ENCODE assay signal across 2 cellular contexts in the genomic region with DNA sequence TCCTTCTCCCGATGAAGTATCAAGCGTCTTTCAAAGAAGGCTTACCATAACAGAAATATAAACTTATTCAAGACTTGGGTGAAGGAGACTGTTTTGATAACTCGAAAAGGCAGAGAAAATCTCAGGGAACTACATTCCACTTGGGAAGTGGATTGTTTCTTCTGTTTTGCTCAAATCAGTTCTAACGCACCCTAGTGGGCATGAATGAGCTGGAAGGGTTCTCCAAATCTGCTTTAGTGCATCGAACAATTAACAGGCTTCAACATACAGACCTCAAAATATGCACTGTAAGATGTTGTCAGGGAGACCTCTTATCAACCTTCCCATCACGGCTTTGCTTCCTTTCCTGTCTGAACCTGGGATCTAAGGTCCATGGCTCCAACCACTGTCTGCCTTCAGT.
TF ChIP-seq lines count a peak whose summit lies in the region.

No MANE protein-coding gene starts in this region.

TF ChIP-seq in IMR-90, 13 proteins besides CTCF, POLR2A, EP300 and RAD21:
- TF ChIP-seq CEBPB (IDR thresholded peaks at IDR 0.05; ENCODE audit: low read depth, low read length), result no peak
- TF ChIP-seq BHLHE40 (IDR thresholded peaks at IDR 0.05; ENCODE audit: low read depth, low read length), result no peak

TF ChIP-seq in GM12878, 131 proteins besides CTCF, POLR2A, EP300 and RAD21:
- no peak for TF ChIP-seq YBX1 (IDR thresholded peaks at IDR 0.05)
- TF ChIP-seq RELB (IDR thresholded peaks at IDR 0.05; ENCODE audit: low read depth), result no peak
- TF ChIP-seq CBX3 (IDR thresholded peaks at IDR 0.05; ENCODE audit: borderline replicate concordance, low read depth), result no peak
- no peak for TF ChIP-seq REST (IDR thresholded peaks at IDR 0.05; ENCODE audit: low read depth, low read length)
- no peak for TF ChIP-seq NFYA (IDR thresholded peaks at IDR 0.05; ENCODE audit: borderline replicate concordance, low read depth, low read length)
- no peak for TF ChIP-seq SUPT20H (IDR thresholded peaks at IDR 0.05; ENCODE audit: borderline replicate concordance, control insufficient read depth, low read depth, low read length)
- TF ChIP-seq MYB (IDR thresholded peaks at IDR 0.05; ENCODE audit: borderline replicate concordance, low read depth, low read length), result no peak
- no peak for TF ChIP-seq MTA3 (IDR thresholded peaks at IDR 0.05; ENCODE audit: borderline replicate concordance, low read length)
- TF ChIP-seq, protein P1, sequence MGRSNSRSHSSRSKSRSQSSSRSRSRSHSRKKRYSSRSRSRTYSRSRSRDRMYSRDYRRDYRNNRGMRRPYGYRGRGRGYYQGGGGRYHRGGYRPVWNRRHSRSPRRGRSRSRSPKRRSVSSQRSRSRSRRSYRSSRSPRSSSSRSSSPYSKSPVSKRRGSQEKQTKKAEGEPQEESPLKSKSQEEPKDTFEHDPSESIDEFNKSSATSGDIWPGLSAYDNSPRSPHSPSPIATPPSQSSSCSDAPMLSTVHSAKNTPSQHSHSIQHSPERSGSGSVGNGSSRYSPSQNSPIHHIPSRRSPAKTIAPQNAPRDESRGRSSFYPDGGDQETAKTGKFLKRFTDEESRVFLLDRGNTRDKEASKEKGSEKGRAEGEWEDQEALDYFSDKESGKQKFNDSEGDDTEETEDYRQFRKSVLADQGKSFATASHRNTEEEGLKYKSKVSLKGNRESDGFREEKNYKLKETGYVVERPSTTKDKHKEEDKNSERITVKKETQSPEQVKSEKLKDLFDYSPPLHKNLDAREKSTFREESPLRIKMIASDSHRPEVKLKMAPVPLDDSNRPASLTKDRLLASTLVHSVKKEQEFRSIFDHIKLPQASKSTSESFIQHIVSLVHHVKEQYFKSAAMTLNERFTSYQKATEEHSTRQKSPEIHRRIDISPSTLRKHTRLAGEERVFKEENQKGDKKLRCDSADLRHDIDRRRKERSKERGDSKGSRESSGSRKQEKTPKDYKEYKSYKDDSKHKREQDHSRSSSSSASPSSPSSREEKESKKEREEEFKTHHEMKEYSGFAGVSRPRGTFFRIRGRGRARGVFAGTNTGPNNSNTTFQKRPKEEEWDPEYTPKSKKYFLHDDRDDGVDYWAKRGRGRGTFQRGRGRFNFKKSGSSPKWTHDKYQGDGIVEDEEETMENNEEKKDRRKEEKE (IDR thresholded peaks at IDR 0.05), result no peak
- no peak for TF ChIP-seq RCOR1 (conservative IDR thresholded peaks at IDR 0.05; ENCODE audit: low read depth, low read length)
- TF ChIP-seq, protein P2, sequence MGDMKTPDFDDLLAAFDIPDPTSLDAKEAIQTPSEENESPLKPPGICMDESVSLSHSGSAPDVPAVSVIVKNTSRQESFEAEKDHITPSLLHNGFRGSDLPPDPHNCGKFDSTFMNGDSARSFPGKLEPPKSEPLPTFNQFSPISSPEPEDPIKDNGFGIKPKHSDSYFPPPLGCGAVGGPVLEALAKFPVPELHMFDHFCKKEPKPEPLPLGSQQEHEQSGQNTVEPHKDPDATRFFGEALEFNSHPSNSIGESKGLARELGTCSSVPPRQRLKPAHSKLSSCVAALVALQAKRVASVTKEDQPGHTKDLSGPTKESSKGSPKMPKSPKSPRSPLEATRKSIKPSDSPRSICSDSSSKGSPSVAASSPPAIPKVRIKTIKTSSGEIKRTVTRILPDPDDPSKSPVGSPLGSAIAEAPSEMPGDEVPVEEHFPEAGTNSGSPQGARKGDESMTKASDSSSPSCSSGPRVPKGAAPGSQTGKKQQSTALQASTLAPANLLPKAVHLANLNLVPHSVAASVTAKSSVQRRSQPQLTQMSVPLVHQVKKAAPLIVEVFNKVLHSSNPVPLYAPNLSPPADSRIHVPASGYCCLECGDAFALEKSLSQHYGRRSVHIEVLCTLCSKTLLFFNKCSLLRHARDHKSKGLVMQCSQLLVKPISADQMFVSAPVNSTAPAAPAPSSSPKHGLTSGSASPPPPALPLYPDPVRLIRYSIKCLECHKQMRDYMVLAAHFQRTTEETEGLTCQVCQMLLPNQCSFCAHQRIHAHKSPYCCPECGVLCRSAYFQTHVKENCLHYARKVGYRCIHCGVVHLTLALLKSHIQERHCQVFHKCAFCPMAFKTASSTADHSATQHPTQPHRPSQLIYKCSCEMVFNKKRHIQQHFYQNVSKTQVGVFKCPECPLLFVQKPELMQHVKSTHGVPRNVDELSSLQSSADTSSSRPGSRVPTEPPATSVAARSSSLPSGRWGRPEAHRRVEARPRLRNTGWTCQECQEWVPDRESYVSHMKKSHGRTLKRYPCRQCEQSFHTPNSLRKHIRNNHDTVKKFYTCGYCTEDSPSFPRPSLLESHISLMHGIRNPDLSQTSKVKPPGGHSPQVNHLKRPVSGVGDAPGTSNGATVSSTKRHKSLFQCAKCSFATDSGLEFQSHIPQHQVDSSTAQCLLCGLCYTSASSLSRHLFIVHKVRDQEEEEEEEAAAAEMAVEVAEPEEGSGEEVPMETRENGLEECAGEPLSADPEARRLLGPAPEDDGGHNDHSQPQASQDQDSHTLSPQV (IDR thresholded peaks at IDR 0.05), result no peak
- no peak for TF ChIP-seq ASH2L (IDR thresholded peaks at IDR 0.05; ENCODE audit: borderline replicate concordance, low read depth)
- no peak for TF ChIP-seq TCF12 (IDR thresholded peaks at IDR 0.05; ENCODE audit: low read depth, low read length)
- TF ChIP-seq SMC3 (IDR thresholded peaks at IDR 0.05; ENCODE audit: borderline replicate concordance, low read length), result no peak
- TF ChIP-seq WRNIP1 (IDR thresholded peaks at IDR 0.05; ENCODE audit: borderline replicate concordance, low read depth, low read length), result no peak
TF ChIP-seq in GM12878: peak in this region for 0.
